ENCODE assay signal across 15 cellular contexts in the genomic region with DNA sequence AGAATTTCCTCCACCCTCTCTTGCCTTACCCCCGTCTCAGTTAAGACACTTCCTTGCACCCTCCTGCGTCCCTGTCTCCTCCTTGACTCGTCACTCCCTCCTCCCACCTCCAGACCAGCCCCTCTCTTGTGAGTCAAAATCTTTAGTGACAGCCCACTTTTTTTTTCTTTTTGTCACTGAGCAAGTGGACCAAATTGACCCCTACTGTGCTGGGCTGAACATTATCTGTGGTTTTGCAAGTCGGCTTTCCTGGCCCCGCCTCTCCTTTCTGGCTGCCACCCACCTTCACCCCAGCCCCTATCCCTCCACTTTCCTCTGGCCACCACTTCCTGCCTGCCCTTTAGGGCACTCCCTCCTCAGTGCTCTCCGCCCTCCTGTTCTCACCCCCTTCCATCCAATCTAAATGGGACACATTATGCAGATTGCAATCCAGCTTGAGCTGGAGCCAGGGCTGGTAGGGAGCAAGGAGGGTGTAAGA. TPM values are rescaled to one million over a fixed set of nuclear protein-coding genes. Genes with fewer than 3 reads are reported as not detected.
DNase-seq lines count a peak whose midpoint lies in the region; ATAC-seq and TF ChIP-seq lines count a peak whose summit lies in the region.
"Had no signal": no experiment of that assay in that cellular context is flagged by ENCODE, and none has a peak within 500 bp of the region (broad histone marks: within the 10 kb centered on the region; RNA-seq: fewer than 3 reads in every experiment).

Gene APLNR (minus strand): TSS at position 47 of the 478 bp plus-strand sequence. CDS start 246 bp downstream, outside the sequence.

- in situ Hi-C loops in mammary epithelial cell (cut with MboI; ENCODE audit: low sequenced_read_pairs in 2 of 2) = no loop called here

- H3K4me3 Mint-ChIP-seq in GM23338 (no peak within 1 kb of the TSS), T-helper 17 cell (no peak within 1 kb of the TSS)

- H3K9ac ChIP-seq in parathyroid adenoma = no peak within 1 kb of the TSS
- no peak within 1 kb of the TSS for H3K9ac ChIP-seq in mammary epithelial cell (ENCODE audit: insufficient read depth, low read length)
- H3K9ac ChIP-seq: KMS-11 had no signal

- H3K36me3 Mint-ChIP-seq in GM23338 (ENCODE audit: low read depth) (no peaks in the 10 kb centered on the region), T-helper 17 cell (ENCODE audit: low read depth) (peaks cover 5% of the 10 kb centered on the region)
- H3K36me3 Mint-ChIP-seq: CD8-positive, alpha-beta memory T cell had no signal

- CTCF ChIA-PET in mammary epithelial cell (lab: Charles Lee; ENCODE audit: low non-redundant PET) = no interaction called here

- 90% methylated on average over 4 of the region's 6 CpGs for WGBS in mammary epithelial cell (ENCODE audit: low coverage, missing lambda C conversion rate)

- intact Hi-C loops in left ventricle myocardium inferior (cut with micrococcal nuclease) (no loop called here), mammary epithelial cell (cut with micrococcal nuclease) (no loop called here)

- peaks cover 3% of the 10 kb centered on the region for H3K27me3 Mint-ChIP-seq in GM23338 (ENCODE audit: insufficient read depth, low read depth, poor library complexity)
- peaks cover 91% of the 10 kb centered on the region for H3K27me3 Mint-ChIP-seq in T-helper 17 cell

- dilution Hi-C loops in mammary epithelial cell (cut with HindIII; ENCODE audit: low sequenced_read_pairs) = no loop called here

- no peaks in the 10 kb centered on the region for H4K20me1 ChIP-seq in GM23338 (replicated peaks; ENCODE audit: insufficient read depth)
- H4K20me1 ChIP-seq in mammary epithelial cell (ENCODE audit: insufficient read depth, low read length) = no peaks in the 10 kb centered on the region

- H3K9me3 ChIP-seq in T-helper 17 cell (ENCODE audit: control insufficient read depth, low read length, poor library complexity, severe bottlenecking) (no peaks in the 10 kb centered on the region), left ventricle myocardium inferior (replicated peaks) (no peaks in the 10 kb centered on the region), parathyroid adenoma (ENCODE audit: control insufficient read depth, low read length) (no peaks in the 10 kb centered on the region), mammary epithelial cell (replicated peaks; ENCODE audit: insufficient read depth, low read length) (no peaks in the 10 kb centered on the region)
- H3K9me3 ChIP-seq: right lobe of liver, thoracic aorta had no signal

- no peaks in the 10 kb centered on the region; the same call in 1 of the 3 replicates for H3K9me3 Mint-ChIP-seq in GM23338

- no peaks in the 10 kb centered on the region for H3K36me3 ChIP-seq in GM23338 (ENCODE audit: insufficient read depth)
- no peaks in the 10 kb centered on the region for H3K36me3 ChIP-seq in left ventricle myocardium inferior
- no peaks in the 10 kb centered on the region for H3K36me3 ChIP-seq in parathyroid adenoma (ENCODE audit: control insufficient read depth, insufficient read depth, low read length)
- H3K36me3 ChIP-seq in mammary epithelial cell (ENCODE audit: insufficient read depth, low read length) = no peaks in the 10 kb centered on the region
- H3K36me3 ChIP-seq: right lobe of liver, thoracic aorta had no signal

- H3K27ac ChIP-seq in GM23338 (ENCODE audit: low read depth) = no peak within 1 kb of the TSS
- H3K27ac ChIP-seq in left ventricle myocardium inferior (replicated peaks) = peak within 1 kb of the TSS; percentile 78
- no peak within 1 kb of the TSS for H3K27ac ChIP-seq in parathyroid adenoma
- H3K27ac ChIP-seq in mammary epithelial cell (ENCODE audit: insufficient read depth, low read depth, low read length) = no peak within 1 kb of the TSS
- H3K27ac ChIP-seq: KMS-11, right lobe of liver, thoracic aorta had no signal

- H2AFZ ChIP-seq in GM23338 = peak within 1 kb of the TSS; percentile 76
- no peak within 1 kb of the TSS for H2AFZ ChIP-seq in parathyroid adenoma
- no peak within 1 kb of the TSS for H2AFZ ChIP-seq in mammary epithelial cell (ENCODE audit: low read depth, low read length)

- no peaks in the 10 kb centered on the region for H3K79me2 ChIP-seq in GM23338 (replicated peaks; ENCODE audit: insufficient read depth)
- no peaks in the 10 kb centered on the region for H3K79me2 ChIP-seq in parathyroid adenoma
- no peaks in the 10 kb centered on the region for H3K79me2 ChIP-seq in mammary epithelial cell (ENCODE audit: insufficient read depth, low read length)

- BruUV-seq in mammary epithelial cell (replicated peaks; lab: Mats Ljungman, UMichigan) = no TSS peak

- TF ChIP-seq CTCF in GM23338 (conservative IDR thresholded peaks at IDR 0.05; ENCODE audit: low read depth in 2 of 2) = no peak
- TF ChIP-seq CTCF in left ventricle myocardium inferior (IDR thresholded peaks at IDR 0.05; ENCODE audit: borderline replicate concordance) = no peak
- no peak for TF ChIP-seq CTCF in parathyroid adenoma (IDR thresholded peaks at IDR 0.05)
- no peak for TF ChIP-seq CTCF in mammary epithelial cell (conservative IDR thresholded peaks at IDR 0.05 in 1 of 2, IDR thresholded peaks at IDR 0.05 in 1 of 2; ENCODE audit: extremely low read depth in 1 of 2, insufficient read depth in 1 of 2, low read depth in 1 of 2, low read length in 2 of 2)

- H3K4me3 ChIP-seq in GM23338 = no peak within 1 kb of the TSS
- peak within 1 kb of the TSS; percentile 66 for H3K4me3 ChIP-seq in left ventricle myocardium inferior
- peak within 1 kb of the TSS; percentile 11 for H3K4me3 ChIP-seq in parathyroid adenoma (ENCODE audit: low read depth, low read length)
- no peak within 1 kb of the TSS for H3K4me3 ChIP-seq in mammary epithelial cell (replicated peaks in 1 of 3; ENCODE audit: insufficient read depth in 1 of 3, low read depth in 2 of 3, low read length in 3 of 3)
- H3K4me3 ChIP-seq: thoracic aorta had no signal

- H3K27me3 ChIP-seq in GM23338 (ENCODE audit: insufficient read depth) = no peaks in the 10 kb centered on the region
- H3K27me3 ChIP-seq in left ventricle myocardium inferior (ENCODE audit: low read depth) = peaks cover 60% of the 10 kb centered on the region
- H3K27me3 ChIP-seq in parathyroid adenoma (ENCODE audit: control insufficient read depth, insufficient read depth, low read length) = no peaks in the 10 kb centered on the region
- no peaks in the 10 kb centered on the region for H3K27me3 ChIP-seq in mammary epithelial cell (ENCODE audit: insufficient read depth, low read length)
- H3K27me3 ChIP-seq: right lobe of liver had no signal

- H3K4me1 Mint-ChIP-seq in GM23338 = peaks cover 27% of the 10 kb centered on the region
- H3K4me1 Mint-ChIP-seq in T-helper 17 cell = peaks cover 5% of the 10 kb centered on the region

- no peaks in the 10 kb centered on the region for H3F3A ChIP-seq in GM23338 (replicated peaks; ENCODE audit: low read depth)

- H3K4me1 ChIP-seq in GM23338 (ENCODE audit: insufficient read depth) = peaks cover 18% of the 10 kb centered on the region
- peaks cover 61% of the 10 kb centered on the region for H3K4me1 ChIP-seq in left ventricle myocardium inferior
- no peaks in the 10 kb centered on the region for H3K4me1 ChIP-seq in parathyroid adenoma
- no peaks in the 10 kb centered on the region for H3K4me1 ChIP-seq in mammary epithelial cell (ENCODE audit: insufficient read depth, low read length)

- H3K4me2 ChIP-seq in GM23338 (no peak within 1 kb of the TSS), parathyroid adenoma (ENCODE audit: low read length) (no peak within 1 kb of the TSS), mammary epithelial cell (ENCODE audit: insufficient read depth, low read depth, low read length) (no peak within 1 kb of the TSS)
- H3K4me2 ChIP-seq: KMS-11 had no signal

- DNase-seq in GM23338 (ENCODE audit: low spot score) (no peak), T-helper 17 cell (no peak), left ventricle myocardium inferior (peak; percentile 21), NCI-H2081 (lab: John Stamatoyannopoulos, UW) (no peak), GM19238 (ENCODE audit: insufficient read length, low spot score) (no peak), mammary epithelial cell (no peak)
- DNase-seq: activated CD4-positive, alpha-beta T cell treated with anti-CD3 and anti-CD28 coated beads, Interleukin-2, amount 50 U/mL, for 1 hour; activated effector memory CD4-positive, alpha-beta T cell treated with Interleukin-2 at 50 U/mL for 16 hours; CD8-positive, alpha-beta memory T cell; NCI-H2029; right lobe of liver had no signal

- peak; percentile 53 for ATAC-seq in GM23338
- no peak for ATAC-seq in T-helper 17 cell
- ATAC-seq in HG03039 (IDR thresholded peaks at IDR 0.05; ENCODE audit: unreplicated experiment) = no peak
- ATAC-seq: right lobe of liver had no signal

- H3K27ac Mint-ChIP-seq in GM23338 = no peak within 1 kb of the TSS
- H3K27ac Mint-ChIP-seq in T-helper 17 cell = peak within 1 kb of the TSS; percentile 29
- H3K27ac Mint-ChIP-seq: CD8-positive, alpha-beta memory T cell had no signal

- 0 out of 2 replicates have a peak, but pooled peaks cover 6% of the 10 kb centered on the region for H3K9me2 ChIP-seq in GM23338 (ENCODE audit: insufficient read depth)

RNA-seq across cellular contexts. Expression of gene APLNR, which starts in this region (rescaled TPM):
- total RNA-seq in GM23338 (2014; rRNA removed; shearing (Covaris generic)) = 0.10 and 0.12 TPM in 2 replicates
- polyA plus RNA-seq in GM23338 (2016; fragmentation: Nextera tagmentation; extraction: Ambion mirVana) (not detected in 2 replicates), mammary epithelial cell (not detected)
- total RNA-seq in T-helper 17 cell (not detected), left ventricle myocardium inferior (8.5 TPM), mammary epithelial cell (not detected)
- polyA minus RNA-seq in mammary epithelial cell = not detected
- total RNA-seq: CD8-positive, alpha-beta memory T cell had no signal
- polyA plus RNA-seq: CD8-positive, alpha-beta memory T cell had no signal

Comparison
In these comparisons a context has a peak if more than half of its experiments do, and no peak if none do; other contexts are left out.
1. Peak in ATAC-seq in GM23338; RNA of the gene not detected or under 1 TPM.
2. H3K4me3 ChIP-seq: peak in left ventricle myocardium inferior (single experiment) and parathyroid adenoma (single experiment); none in GM23338 (single experiment) and mammary epithelial cell (0 of 3).